In the genomic region with DNA sequence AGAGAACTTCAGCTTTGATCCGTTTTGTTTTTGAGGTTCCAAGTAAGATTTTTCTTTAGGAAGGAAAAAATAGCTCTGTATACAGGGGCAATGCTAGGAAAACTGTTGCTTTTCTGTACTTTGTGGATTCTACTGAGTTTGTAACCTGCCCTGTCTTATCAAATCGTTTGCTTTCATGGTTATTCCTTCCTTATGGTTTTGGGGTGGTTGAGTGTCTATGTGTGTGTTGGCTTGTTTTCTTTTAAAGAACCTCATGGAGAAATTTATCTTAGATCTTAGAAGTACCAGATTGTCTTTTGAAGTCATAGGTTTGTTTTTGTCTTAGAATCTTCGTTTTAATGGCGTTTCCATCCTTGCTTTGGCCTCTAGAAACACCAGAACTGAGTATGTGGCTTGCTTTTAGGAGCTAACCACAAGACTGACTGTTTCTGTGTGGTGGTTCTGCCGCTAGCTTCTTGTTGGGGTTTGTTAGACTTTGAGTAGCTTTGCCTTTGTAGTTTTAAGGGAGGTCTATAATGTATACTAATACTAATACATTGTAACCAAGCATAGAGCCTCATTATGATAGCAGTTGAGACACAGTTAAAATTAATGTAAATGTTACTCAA, we compare ENCODE assay signal across 17 cellular contexts.
DNase-seq lines count a peak whose midpoint lies in the region; ATAC-seq and TF ChIP-seq lines count a peak whose summit lies in the region.
"Had no signal": no experiment of that assay in that cellular context is flagged by ENCODE, and none has a peak within 500 bp of the region (broad histone marks: within the 10 kb centered on the region; RNA-seq: fewer than 3 reads in every experiment).

No MANE protein-coding gene starts in this region.

- no peaks in the 10 kb centered on the region for H3K9me3 Mint-ChIP-seq in activated naive CD4-positive, alpha-beta T cell treated with anti-CD3 and anti-CD28 coated beads, Interleukin-2, amount 50 U/mL, for 24 hours
- H3K9me3 Mint-ChIP-seq in WTC11 = no peaks in the 10 kb centered on the region
- no peaks in the 10 kb centered on the region for H3K9me3 Mint-ChIP-seq in immature natural killer cell
- H3K9me3 Mint-ChIP-seq: nephron had no signal

- no peaks in the 10 kb centered on the region for H3K27me3 Mint-ChIP-seq in activated naive CD4-positive, alpha-beta T cell treated with anti-CD3 and anti-CD28 coated beads, Interleukin-2, amount 50 U/mL, for 24 hours
- H3K27me3 Mint-ChIP-seq in WTC11 (ENCODE audit: low read depth) (no peaks in the 10 kb centered on the region), immature natural killer cell (ENCODE audit: low read depth in 3 of 3) (peaks cover 0 to 1% (median 0%) of the 10 kb centered on the region in 3 donors)

- peaks cover 73% of the 10 kb centered on the region for H3K4me1 Mint-ChIP-seq in activated naive CD4-positive, alpha-beta T cell treated with anti-CD3 and anti-CD28 coated beads, Interleukin-2, amount 50 U/mL, for 24 hours
- H3K4me1 Mint-ChIP-seq in WTC11 (peaks cover 77% of the 10 kb centered on the region), immature natural killer cell (peaks cover 64 to 69% of the 10 kb centered on the region in 2 donors)

- H3K4me3 Mint-ChIP-seq in activated naive CD4-positive, alpha-beta T cell treated with anti-CD3 and anti-CD28 coated beads, Interleukin-2, amount 50 U/mL, for 24 hours = peak overlapping the region; percentile 31
- H3K4me3 Mint-ChIP-seq in WTC11 (no peak overlapping the region), immature natural killer cell (peak overlapping the region in 3 of 5 donors; percentile 4 to 19 (median 10))
- H3K4me3 Mint-ChIP-seq: nephron had no signal

- H3K36me3 Mint-ChIP-seq in activated naive CD4-positive, alpha-beta T cell treated with anti-CD3 and anti-CD28 coated beads, Interleukin-2, amount 50 U/mL, for 24 hours = peaks cover 1% of the 10 kb centered on the region
- H3K36me3 Mint-ChIP-seq in WTC11 (peaks cover under 1% of the 10 kb centered on the region; the same call in 1 of the 2 replicates), immature natural killer cell (no peaks in the 10 kb centered on the region)

- CTCF ChIA-PET in WTC11 (lab: Charles Lee) = no interaction called here

- POLR2A ChIA-PET in WTC11 (lab: Charles Lee) = no interaction called here

- H3K27ac Mint-ChIP-seq in activated naive CD4-positive, alpha-beta T cell treated with anti-CD3 and anti-CD28 coated beads, Interleukin-2, amount 50 U/mL, for 24 hours = peak overlapping the region; percentile 73
- H3K27ac Mint-ChIP-seq in WTC11 (peak overlapping the region; percentile 48), immature natural killer cell (peak overlapping the region; percentile 3 to 70 (median 63))
- H3K27ac Mint-ChIP-seq: nephron had no signal

- TF ChIP-seq CTCF in WTC11 (IDR thresholded peaks at IDR 0.05) = no peak

- DNase-seq in activated naive CD4-positive, alpha-beta T cell (lab: John Stamatoyannopoulos, UW) = no peak
- DNase-seq in WTC11 (ENCODE audit: low spot score) = no peak
- no peak for DNase-seq in immature natural killer cell
- DNase-seq in activated effector memory CD4-positive, alpha-beta T cell treated with anti-CD3 and anti-CD28 coated beads, Interleukin-2, amount 50 U/mL, for 16 hours = no peak
- no peak for DNase-seq in HuH-7 (ENCODE audit: low spot score)
- no peak for DNase-seq in HK-2 (ENCODE audit: unreplicated experiment)
- DNase-seq: activated CD4-positive, alpha-beta T cell treated with anti-CD3 and anti-CD28 coated beads for 1 hour; mesendoderm; NCI-H1092 treated with DMSO at 0.1 percent for 48 hours; NCI-H2029; NCI-H510A treated with DMSO at 0.1 percent for 48 hours; RPMI8226; sigmoid colon; T1000; testis had no signal

- ATAC-seq in WTC11 = no peak

TF ChIP-seq in WTC11, 78 proteins besides CTCF, POLR2A, EP300 and RAD21:
- TF ChIP-seq, protein P1, sequence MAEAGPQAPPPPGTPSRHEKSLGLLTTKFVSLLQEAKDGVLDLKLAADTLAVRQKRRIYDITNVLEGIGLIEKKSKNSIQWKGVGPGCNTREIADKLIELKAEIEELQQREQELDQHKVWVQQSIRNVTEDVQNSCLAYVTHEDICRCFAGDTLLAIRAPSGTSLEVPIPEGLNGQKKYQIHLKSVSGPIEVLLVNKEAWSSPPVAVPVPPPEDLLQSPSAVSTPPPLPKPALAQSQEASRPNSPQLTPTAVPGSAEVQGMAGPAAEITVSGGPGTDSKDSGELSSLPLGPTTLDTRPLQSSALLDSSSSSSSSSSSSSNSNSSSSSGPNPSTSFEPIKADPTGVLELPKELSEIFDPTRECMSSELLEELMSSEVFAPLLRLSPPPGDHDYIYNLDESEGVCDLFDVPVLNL (CRISPR knock-in tag; IDR thresholded peaks at IDR 0.05; ENCODE audit: borderline replicate concordance, low read depth) = no peak
- TF ChIP-seq ETV6 (CRISPR knock-in tag; IDR thresholded peaks at IDR 0.05) (no peak), ZNF317 (CRISPR knock-in tag; IDR thresholded peaks at IDR 0.05; ENCODE audit: borderline replicate concordance, low read depth) (no peak), ZNF232 (CRISPR knock-in tag; IDR thresholded peaks at IDR 0.05) (no peak), ZNF219 (CRISPR knock-in tag; IDR thresholded peaks at IDR 0.05; ENCODE audit: borderline replicate concordance) (no peak), TEAD1 (CRISPR knock-in tag; IDR thresholded peaks at IDR 0.05) (no peak), IRF2 (CRISPR knock-in tag; IDR thresholded peaks at IDR 0.05; ENCODE audit: borderline replicate concordance, low read depth) (no peak), NFATC4 (CRISPR knock-in tag; IDR thresholded peaks at IDR 0.05) (no peak)
- TF ChIP-seq, protein P2, sequence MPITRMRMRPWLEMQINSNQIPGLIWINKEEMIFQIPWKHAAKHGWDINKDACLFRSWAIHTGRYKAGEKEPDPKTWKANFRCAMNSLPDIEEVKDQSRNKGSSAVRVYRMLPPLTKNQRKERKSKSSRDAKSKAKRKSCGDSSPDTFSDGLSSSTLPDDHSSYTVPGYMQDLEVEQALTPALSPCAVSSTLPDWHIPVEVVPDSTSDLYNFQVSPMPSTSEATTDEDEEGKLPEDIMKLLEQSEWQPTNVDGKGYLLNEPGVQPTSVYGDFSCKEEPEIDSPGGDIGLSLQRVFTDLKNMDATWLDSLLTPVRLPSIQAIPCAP (CRISPR knock-in tag; IDR thresholded peaks at IDR 0.05) = no peak
- TF ChIP-seq, protein P3, sequence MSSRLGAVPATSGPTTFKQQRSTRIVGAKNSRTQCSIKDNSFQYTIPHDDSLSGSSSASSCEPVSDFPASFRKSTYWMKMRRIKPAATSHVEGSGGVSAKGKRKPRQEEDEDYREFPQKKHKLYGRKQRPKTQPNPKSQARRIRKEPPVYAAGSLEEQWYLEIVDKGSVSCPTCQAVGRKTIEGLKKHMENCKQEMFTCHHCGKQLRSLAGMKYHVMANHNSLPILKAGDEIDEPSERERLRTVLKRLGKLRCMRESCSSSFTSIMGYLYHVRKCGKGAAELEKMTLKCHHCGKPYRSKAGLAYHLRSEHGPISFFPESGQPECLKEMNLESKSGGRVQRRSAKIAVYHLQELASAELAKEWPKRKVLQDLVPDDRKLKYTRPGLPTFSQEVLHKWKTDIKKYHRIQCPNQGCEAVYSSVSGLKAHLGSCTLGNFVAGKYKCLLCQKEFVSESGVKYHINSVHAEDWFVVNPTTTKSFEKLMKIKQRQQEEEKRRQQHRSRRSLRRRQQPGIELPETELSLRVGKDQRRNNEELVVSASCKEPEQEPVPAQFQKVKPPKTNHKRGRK (CRISPR knock-in tag; IDR thresholded peaks at IDR 0.05; ENCODE audit: borderline replicate concordance) = no peak
- TF ChIP-seq, protein P4, sequence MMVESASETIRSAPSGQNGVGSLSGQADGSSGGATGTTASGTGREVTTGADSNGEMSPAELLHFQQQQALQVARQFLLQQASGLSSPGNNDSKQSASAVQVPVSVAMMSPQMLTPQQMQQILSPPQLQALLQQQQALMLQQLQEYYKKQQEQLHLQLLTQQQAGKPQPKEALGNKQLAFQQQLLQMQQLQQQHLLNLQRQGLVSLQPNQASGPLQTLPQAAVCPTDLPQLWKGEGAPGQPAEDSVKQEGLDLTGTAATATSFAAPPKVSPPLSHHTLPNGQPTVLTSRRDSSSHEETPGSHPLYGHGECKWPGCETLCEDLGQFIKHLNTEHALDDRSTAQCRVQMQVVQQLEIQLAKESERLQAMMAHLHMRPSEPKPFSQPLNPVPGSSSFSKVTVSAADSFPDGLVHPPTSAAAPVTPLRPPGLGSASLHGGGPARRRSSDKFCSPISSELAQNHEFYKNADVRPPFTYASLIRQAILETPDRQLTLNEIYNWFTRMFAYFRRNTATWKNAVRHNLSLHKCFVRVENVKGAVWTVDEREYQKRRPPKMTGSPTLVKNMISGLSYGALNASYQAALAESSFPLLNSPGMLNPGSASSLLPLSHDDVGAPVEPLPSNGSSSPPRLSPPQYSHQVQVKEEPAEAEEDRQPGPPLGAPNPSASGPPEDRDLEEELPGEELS (CRISPR knock-in tag; IDR thresholded peaks at IDR 0.05) = no peak
- TF ChIP-seq, protein P5, sequence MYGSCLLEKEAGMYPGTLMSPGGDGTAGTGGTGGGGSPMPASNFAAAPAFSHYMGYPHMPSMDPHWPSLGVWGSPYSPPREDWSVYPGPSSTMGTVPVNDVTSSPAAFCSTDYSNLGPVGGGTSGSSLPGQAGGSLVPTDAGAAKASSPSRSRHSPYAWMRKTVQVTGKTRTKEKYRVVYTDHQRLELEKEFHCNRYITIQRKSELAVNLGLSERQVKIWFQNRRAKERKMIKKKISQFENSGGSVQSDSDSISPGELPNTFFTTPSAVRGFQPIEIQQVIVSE (CRISPR knock-in tag; IDR thresholded peaks at IDR 0.05; ENCODE audit: borderline replicate concordance) = no peak
- TF ChIP-seq, protein P6, sequence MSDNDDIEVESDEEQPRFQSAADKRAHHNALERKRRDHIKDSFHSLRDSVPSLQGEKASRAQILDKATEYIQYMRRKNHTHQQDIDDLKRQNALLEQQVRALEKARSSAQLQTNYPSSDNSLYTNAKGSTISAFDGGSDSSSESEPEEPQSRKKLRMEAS (CRISPR knock-in tag; IDR thresholded peaks at IDR 0.05) = no peak
